Comparison of ENCODE assay signal across 7 cellular contexts in the genomic region with DNA sequence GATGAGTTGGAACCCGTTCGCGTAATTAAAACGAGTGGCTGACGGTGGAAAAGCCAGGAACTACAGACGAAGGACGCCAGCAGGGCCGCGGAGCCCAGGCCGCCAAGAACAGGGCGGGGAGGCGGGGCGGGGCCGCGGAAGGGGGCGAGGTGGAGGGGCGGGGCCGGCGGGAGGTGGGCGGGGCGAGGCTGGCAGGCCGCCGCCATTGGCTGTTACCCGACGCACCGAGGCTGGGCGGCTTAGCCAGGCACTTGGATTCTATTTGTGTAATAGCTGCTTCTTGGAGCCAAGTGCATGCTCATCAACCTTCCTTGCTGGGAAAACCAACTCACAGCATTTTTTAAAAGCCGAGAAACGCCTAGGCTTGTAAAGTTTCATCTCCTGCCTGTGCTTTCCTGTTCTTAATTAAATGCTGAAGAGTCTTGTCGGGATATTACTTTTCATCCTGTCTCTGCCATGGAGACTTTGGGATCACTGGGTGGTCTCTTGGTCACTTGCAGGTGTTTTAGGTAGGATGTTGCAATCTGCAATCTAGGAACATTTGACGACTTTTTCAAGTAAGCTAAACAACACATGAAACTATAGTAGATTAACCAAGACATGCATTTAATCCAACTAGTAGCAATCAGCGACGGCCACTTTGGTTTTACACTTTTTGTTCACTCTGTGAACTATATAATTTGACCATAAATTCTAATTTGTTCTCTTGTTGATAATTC.
DNase-seq lines count a peak whose midpoint lies in the region; ATAC-seq and TF ChIP-seq lines count a peak whose summit lies in the region.

No MANE protein-coding gene starts in this region.

- H3K36me3 ChIP-seq in body of pancreas (replicated peaks in 1 of 2; ENCODE audit: insufficient read depth in 1 of 2, low read depth in 2 of 2) (no peaks in the 10 kb centered on the region), iPS DF 6.9 (ENCODE audit: control insufficient read depth, insufficient read depth, low read length) (no peaks in the 10 kb centered on the region), sigmoid colon (no peaks in the 10 kb centered on the region)

- TF ChIP-seq EP300 in sigmoid colon (IDR thresholded peaks at IDR 0.05), result peak in 1 of 4 donors; percentile 37

- no peak for TF ChIP-seq POLR2A in body of pancreas (IDR thresholded peaks at IDR 0.05)
- TF ChIP-seq POLR2A in sigmoid colon (IDR thresholded peaks at IDR 0.05), result peak in 1 of 2 donors; percentile 32

- WGBS in body of pancreas, 2 donors, result 2 to 6% methylated on average over 17 to 33 of the region's 33 CpGs
- no CpG with 5 or more reads among the region's 33 CpGs for WGBS in iPS DF 6.9 (ENCODE audit: insufficient coverage, insufficient read length)
- WGBS in sigmoid colon, 2 donors, result 3 to 5% methylated on average over 33 of the region's 33 CpGs

- H3K4me3 ChIP-seq in body of pancreas, result peak overlapping the region; percentile 63 to 64
- H3K4me3 ChIP-seq in iPS DF 6.9 (ENCODE audit: low read length), result peak overlapping the region; percentile 80; the same call in 1 of the 2 replicates
- H3K4me3 ChIP-seq in sigmoid colon, result peak overlapping the region; percentile 68 to 89 (median 76)

- intact Hi-C loops in body of pancreas (cut with DNase I), result no loop called here
- intact Hi-C loops in sigmoid colon (cut with DNase I), result loop anchor here (1.0 to 5.0 kb wide), 4 partner anchors 45 to 335 kb away; no protein-coding TSS in a partner anchor

- DNase-seq in NCI-H2107 (lab: John Stamatoyannopoulos, UW) (peak; percentile 74), UCSD-AML1 (lab: John Stamatoyannopoulos, UW; ENCODE audit: unreplicated experiment) (peak; percentile 86), body of pancreas (peak; percentile 88 to 93 (median 92)), iPS DF 6.9 (ENCODE audit: low read depth, low spot score) (no peak), sigmoid colon (peak; percentile 96)

- TF ChIP-seq CTCF in body of pancreas (IDR thresholded peaks at IDR 0.05) (no peak), sigmoid colon (IDR thresholded peaks at IDR 0.05) (no peak)

- ATAC-seq in GM18517 (IDR thresholded peaks at IDR 0.05; ENCODE audit: unreplicated experiment) (peak; percentile 30), HG03039 (IDR thresholded peaks at IDR 0.05; ENCODE audit: unreplicated experiment) (peak; percentile 48), body of pancreas (peak; percentile 92)

- H3K27ac ChIP-seq in body of pancreas (peak overlapping the region; percentile 96 to 98 (median 97)), iPS DF 6.9 (ENCODE audit: low read length) (no peak overlapping the region), sigmoid colon (peak overlapping the region; percentile 97 to 100 (median 100))

- H3K4me1 ChIP-seq in body of pancreas, result peaks cover 12% of the 10 kb centered on the region
- peaks cover 2% of the 10 kb centered on the region; the same call in 1 of the 2 replicates for H3K4me1 ChIP-seq in iPS DF 6.9 (ENCODE audit: control insufficient read depth, insufficient read depth, low read length)
- H3K4me1 ChIP-seq in sigmoid colon, result peaks cover 0 to 55% (median 41%) of the 10 kb centered on the region in 4 donors

- no peaks in the 10 kb centered on the region for H3K27me3 ChIP-seq in body of pancreas
- H3K27me3 ChIP-seq in iPS DF 6.9 (ENCODE audit: control insufficient read depth, insufficient read depth, low read length), result no peaks in the 10 kb centered on the region
- no peaks in the 10 kb centered on the region for H3K27me3 ChIP-seq in sigmoid colon

- H3K9me3 ChIP-seq in body of pancreas, result no peaks in the 10 kb centered on the region
- no peaks in the 10 kb centered on the region for H3K9me3 ChIP-seq in iPS DF 6.9 (ENCODE audit: control insufficient read depth, insufficient read depth, low read length)
- no peaks in the 10 kb centered on the region for H3K9me3 ChIP-seq in sigmoid colon

Comparison
In these comparisons a context has a peak if more than half of its experiments do, and no peak if none do; other contexts are left out.
1. ATAC-seq: peak in every context shown above with its lines; median percentile 92 in body of pancreas; 48 in HG03039; 30 in GM18517.